ENCODE assay signal across 18 cellular contexts in the genomic region with DNA sequence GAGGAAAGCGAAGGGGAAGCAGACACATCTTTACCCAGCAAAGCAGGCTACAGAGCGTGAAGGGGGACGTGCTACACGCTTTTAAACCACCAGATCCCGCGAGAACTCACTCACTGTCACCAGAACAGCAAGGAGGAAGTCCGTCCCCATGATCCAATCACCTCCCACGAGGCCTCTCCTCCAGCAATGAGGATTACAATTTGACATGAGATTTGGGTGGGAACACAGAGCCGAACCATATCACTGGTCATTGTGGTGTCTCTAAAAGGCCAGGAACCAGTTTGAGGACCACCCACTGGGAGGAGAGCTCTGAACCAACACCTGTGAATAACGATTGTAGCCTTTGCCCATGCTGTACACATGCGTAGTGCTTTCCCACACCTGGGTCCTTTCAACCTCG.
DNase-seq lines count a peak whose midpoint lies in the region; ATAC-seq and TF ChIP-seq lines count a peak whose summit lies in the region.
"Had no signal": no experiment of that assay in that cellular context is flagged by ENCODE, and none has a peak within 500 bp of the region (broad histone marks: within the 10 kb centered on the region; RNA-seq: fewer than 3 reads in every experiment).

No MANE protein-coding gene starts in this region.

- intact Hi-C loops in OCI-LY7 (cut with micrococcal nuclease; ENCODE audit: unreplicated experiment) = no loop called here

- H3K36me3 Mint-ChIP-seq in endothelial cell (ENCODE audit: low read depth, unreplicated experiment) = no peaks in the 10 kb centered on the region
- H3K36me3 Mint-ChIP-seq: CD4-positive, CD25-positive, alpha-beta regulatory T cell had no signal

- H3K27ac ChIP-seq in BLaER1 (no peak overlapping the region), HL-60 (replicated peaks) (no peak overlapping the region), OCI-LY7 (ENCODE audit: low read depth, low read length, poor library complexity, severe bottlenecking) (no peak overlapping the region)

- H3K9me3 ChIP-seq in BLaER1 (peaks cover 20% of the 10 kb centered on the region), OCI-LY7 (ENCODE audit: low read length) (no peaks in the 10 kb centered on the region)

- H3K9ac ChIP-seq in BLaER1 = no peak overlapping the region

- no TSS peak for BruUV-seq in OCI-LY7 (replicated peaks; lab: Mats Ljungman, UMichigan)

- no peak overlapping the region for H3K4me3 Mint-ChIP-seq in endothelial cell (ENCODE audit: unreplicated experiment)
- H3K4me3 Mint-ChIP-seq: CD4-positive, CD25-positive, alpha-beta regulatory T cell; T-helper 17 cell had no signal

- no peak for ATAC-seq in GM21447 (IDR thresholded peaks at IDR 0.05; ENCODE audit: unreplicated experiment)
- ATAC-seq: HCT116, T-helper 17 cell had no signal

- H3K27me3 Mint-ChIP-seq in endothelial cell (ENCODE audit: unreplicated experiment) = no peaks in the 10 kb centered on the region

- CTCF ChIA-PET in OCI-LY7 (lab: Charles Lee; ENCODE audit: unreplicated experiment) = no interaction called here

- POLR2A ChIA-PET in OCI-LY7 (lab: Charles Lee) = interaction anchor here (0.6 kb wide), 1 partner anchor 39 kb away, joined by 5 read pairs; no protein-coding TSS in a partner anchor

- no peaks in the 10 kb centered on the region for H4K20me1 ChIP-seq in BLaER1
- no peaks in the 10 kb centered on the region for H4K20me1 ChIP-seq in OCI-LY7 (ENCODE audit: insufficient read depth, low read length)

- no peak overlapping the region for H3K4me3 ChIP-seq in BLaER1
- H3K4me3 ChIP-seq in HL-60 (replicated peaks; ENCODE audit: insufficient read depth, low read length) = no peak overlapping the region
- no peak overlapping the region for H3K4me3 ChIP-seq in OCI-LY7 (ENCODE audit: low read depth, low read length, poor library complexity, severe bottlenecking)

- H3K4me1 ChIP-seq in BLaER1 (peaks cover 9% of the 10 kb centered on the region; the same call in 1 of the 2 replicates), OCI-LY7 (ENCODE audit: insufficient read depth, low read length, poor library complexity, severe bottlenecking) (no peaks in the 10 kb centered on the region)

- H3K36me3 ChIP-seq in BLaER1 = no peaks in the 10 kb centered on the region
- no peaks in the 10 kb centered on the region for H3K36me3 ChIP-seq in OCI-LY7 (ENCODE audit: insufficient read depth, low read length)

- H3K79me2 ChIP-seq in OCI-LY7 (ENCODE audit: insufficient read depth, low read depth, low read length) = no peaks in the 10 kb centered on the region

- no peaks in the 10 kb centered on the region for H3K9me3 Mint-ChIP-seq in endothelial cell (ENCODE audit: unreplicated experiment)

- DNase-seq in HL-60 (ENCODE audit: low read depth in 1 of 2, low spot score in 1 of 2) = peak; percentile 18 to 64
- DNase-seq in OCI-LY7 (ENCODE audit: low spot score) = peak; percentile 7
- no peak for DNase-seq in endothelial cell (ENCODE audit: low spot score)
- no peak for DNase-seq in T-helper 2 cell
- no peak for DNase-seq in COR-L47 (lab: John Stamatoyannopoulos, UW)
- DNase-seq: Calu3; CD4-positive, CD25-positive, alpha-beta regulatory T cell; DMS53; KG1; NCI-H1436; NCI-H2029 treated with DMSO at 0.1 percent for 48 hours; NCI-H510A treated with DMSO at 0.1 percent for 48 hours; NCI-H82; SHP77 treated with DMSO at 0.1 percent for 48 hours; T-helper 17 cell had no signal

- H3K27ac Mint-ChIP-seq in endothelial cell (ENCODE audit: unreplicated experiment) = peak overlapping the region; percentile 55
- H3K27ac Mint-ChIP-seq: CD4-positive, CD25-positive, alpha-beta regulatory T cell; T-helper 17 cell had no signal

- H3K4me2 ChIP-seq in BLaER1 = peak overlapping the region; percentile 23
- H3K4me2 ChIP-seq in OCI-LY7 (ENCODE audit: low read length) = no peak overlapping the region

- 0 out of 2 replicates have a peak overlapping the region, but pooled peaks have one; percentile 6 for H2AFZ ChIP-seq in OCI-LY7 (ENCODE audit: low read length)

- TF ChIP-seq CTCF in HL-60 (IDR thresholded peaks at IDR 0.05; ENCODE audit: insufficient read depth, low read length) (no peak), OCI-LY7 (conservative IDR thresholded peaks at IDR 0.05; ENCODE audit: low read length) (no peak), endothelial cell (IDR thresholded peaks at IDR 0.05; ENCODE audit: unreplicated experiment) (no peak)

- H3K9me2 ChIP-seq in OCI-LY7 (ENCODE audit: insufficient read depth, low read length) = no peaks in the 10 kb centered on the region

- H3K27me3 ChIP-seq in BLaER1 (no peaks in the 10 kb centered on the region; the same call in 1 of the 2 replicates), HL-60 (ENCODE audit: insufficient read depth, poor library complexity, severe bottlenecking) (no peaks in the 10 kb centered on the region)

- H3K4me1 Mint-ChIP-seq in endothelial cell (ENCODE audit: unreplicated experiment) = peaks cover 15% of the 10 kb centered on the region
- H3K4me1 Mint-ChIP-seq: CD4-positive, CD25-positive, alpha-beta regulatory T cell; T-helper 17 cell had no signal

Comparison
In these comparisons a context has a peak if more than half of its experiments do, and no peak if none do; other contexts are left out.
1. DNase-seq: peak in HL-60 (2 of 2) and OCI-LY7 (single experiment); none in endothelial cell (single experiment), T-helper 2 cell (0 of 5) and COR-L47 (single experiment).